ENCODE assay signal across 8 cellular contexts in the genomic region with DNA sequence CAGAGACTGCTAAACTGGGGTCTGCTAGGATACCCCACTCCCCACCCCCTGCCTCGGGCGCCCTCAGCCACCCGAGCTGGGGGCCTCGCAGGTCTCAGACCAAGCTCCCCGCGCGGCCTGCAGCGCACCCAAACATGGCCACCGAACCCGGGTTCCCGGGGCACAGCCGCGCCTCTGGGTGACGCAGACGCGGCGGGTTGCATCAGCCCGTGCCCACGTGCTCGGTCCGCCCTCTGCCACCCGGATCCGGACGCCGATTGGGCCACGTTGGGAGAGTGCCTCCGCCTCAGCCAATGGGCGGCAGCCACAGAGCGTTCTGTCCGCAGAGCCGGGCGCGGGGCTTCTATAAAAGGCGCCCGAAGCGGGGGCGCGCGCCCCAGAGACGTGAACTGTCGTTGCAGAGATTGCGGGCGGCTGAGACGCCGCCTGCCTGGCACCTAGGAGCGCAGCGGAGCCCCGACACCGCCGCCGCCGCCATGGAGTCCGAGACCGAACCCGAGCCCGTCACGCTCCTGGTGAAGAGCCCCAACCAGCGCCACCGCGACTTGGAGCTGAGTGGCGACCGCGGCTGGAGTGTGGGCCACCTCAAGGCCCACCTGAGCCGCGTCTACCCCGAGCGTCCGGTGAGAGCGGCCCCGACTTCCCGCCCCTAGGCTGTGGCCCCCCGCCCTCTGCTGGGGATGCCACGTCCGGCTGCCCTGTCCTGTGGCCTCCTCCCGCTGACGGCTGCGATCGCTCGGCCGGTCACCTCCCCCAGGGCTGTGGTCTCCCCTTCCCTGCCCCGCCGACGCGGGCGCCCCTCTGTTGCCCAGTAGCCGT. TPM values are rescaled to one million over a fixed set of nuclear protein-coding genes. Genes with fewer than 3 reads are reported as not detected.
DNase-seq lines count a peak whose midpoint lies in the region; ATAC-seq, FAIRE-seq and TF ChIP-seq lines count a peak whose summit lies in the region.

HERPUD1 (plus strand) TSS at position 374 of the 819 bp plus-strand sequence; CDS start at position 477, 103 bp downstream.

- H3K27ac ChIP-seq in cingulate gyrus (ENCODE audit: low read depth, low read length) (peak within 1 kb of the TSS; percentile 96), layer of hippocampus (ENCODE audit: low read depth, low read length) (peak within 1 kb of the TSS; percentile 97)

- peaks cover 23% of the 10 kb centered on the region for H3K36me3 ChIP-seq in BE2C

- H3K4me3 ChIP-seq in BE2C (ENCODE audit: low read depth, low read length) = peak within 1 kb of the TSS; percentile 93

- TF ChIP-seq CTCF in BE2C (IDR thresholded peaks at IDR 0.05; ENCODE audit: low read depth, low read length) = no peak

- no peaks in the 10 kb centered on the region for H3K9me3 ChIP-seq in BE2C

- peak; percentile 88 for FAIRE-seq in GM19239 (lab: Jason Lieb, UNC)

- peak; percentile 99 for DNase-seq in BE2C
- peak; percentile 89 for DNase-seq in GM19239 (ENCODE audit: insufficient read length, low spot score)
- peak; percentile 86 for DNase-seq in NCI-H524 treated with DMSO at 0.1 percent for 48 hours (lab: John Stamatoyannopoulos, UW)
- DNase-seq in activated CD4-positive, alpha-beta T cell treated with anti-CD3 and anti-CD28 coated beads for 4 hours = peak; percentile 98 to 99
- DNase-seq in stimulated activated CD4-positive, alpha-beta T cell treated with anti-CD3 and anti-CD28 coated beads, Interleukin-1b, Interleukin-23, amount 100 ng/mL, for 4 hours (ENCODE audit: low read depth in 2 of 2) = peak; percentile 97 to 98

- ATAC-seq in HG03457 (IDR thresholded peaks at IDR 0.05; ENCODE audit: unreplicated experiment) = peak; percentile 76

- H3K27me3 ChIP-seq in BE2C (no peaks in the 10 kb centered on the region), layer of hippocampus (ENCODE audit: control insufficient read depth, insufficient read depth, low read length) (no peaks in the 10 kb centered on the region)

- H3K4me1 ChIP-seq in BE2C = peaks cover 19% of the 10 kb centered on the region

RNA-seq across cellular contexts. Expression of gene HERPUD1, which starts in this region (rescaled TPM):
- polyA plus RNA-seq in BE2C (2012; ENCODE audit: insufficient read depth, insufficient read length, low read depth) = 191 TPM

Comparison
In these comparisons a context has a peak if more than half of its experiments do, and no peak if none do; other contexts are left out.
1. Peak in every context shown above with its lines: DNase-seq, ATAC-seq, H3K4me3 ChIP-seq and H3K27ac ChIP-seq.